ENCODE assay signal across 15 cellular contexts in the genomic region with DNA sequence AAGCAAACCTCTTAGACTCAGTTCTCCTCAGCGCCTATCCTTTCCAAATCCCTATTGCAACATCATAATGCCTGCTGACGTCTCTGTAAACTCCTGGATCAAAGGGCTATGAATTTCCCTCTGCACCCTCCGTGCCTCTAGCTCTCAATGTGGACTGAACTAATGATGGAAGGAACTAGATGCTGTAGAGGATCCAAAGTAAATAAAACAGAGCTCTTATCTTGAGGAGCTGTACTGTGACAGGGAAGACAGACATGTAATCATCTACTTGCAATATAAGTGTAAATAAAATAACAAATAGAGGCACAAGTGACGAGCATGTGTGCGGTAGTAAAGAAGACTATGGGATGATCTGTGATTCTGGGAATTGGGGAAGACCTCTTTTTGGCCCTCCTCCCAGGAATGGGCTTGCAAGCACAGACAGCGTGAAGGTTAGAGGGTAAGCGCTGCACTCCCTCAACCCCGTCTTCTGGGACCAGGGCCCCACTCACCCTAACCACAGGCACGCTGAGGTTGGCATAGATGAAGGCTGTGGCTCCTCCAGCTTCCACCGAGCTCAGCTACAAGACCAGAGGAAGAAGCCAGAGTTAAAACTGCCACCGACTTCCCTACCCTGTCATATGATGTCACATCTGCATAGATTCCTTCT. TPM values are rescaled to one million over a fixed set of nuclear protein-coding genes. Genes with fewer than 3 reads are reported as not detected.
DNase-seq lines count a peak whose midpoint lies in the region; ATAC-seq, FAIRE-seq and TF ChIP-seq lines count a peak whose summit lies in the region.
"Had no signal": no experiment of that assay in that cellular context is flagged by ENCODE, and none has a peak within 500 bp of the region (broad histone marks: within the 10 kb centered on the region; RNA-seq: fewer than 3 reads in every experiment).

No MANE protein-coding gene starts in this region.

- H3K4me3 Mint-ChIP-seq in Calu3 (ENCODE audit: low read depth, unreplicated experiment), result no peak overlapping the region
- H3K4me3 Mint-ChIP-seq: CD4-positive, CD25-positive, alpha-beta regulatory T cell; natural killer cell treated with Interleukin-12 subunit alpha and Interleukin-12 subunit beta and Interleukin-15 and Interleukin-18, amount 100 ng/mL, for 72 hours; T-helper 1 cell treated with Interleukin-12 subunit alpha and Interleukin-12 subunit beta and Interleukin-4 antibody, amounts not matched to agents 30 μg/mL and 1 μg/mL, for 36 hours had no signal

- CTCF ChIA-PET in GM10248 (lab: Yijun Ruan, JAX), result interaction anchor here (0.9 to 2.4 kb wide), 6 partner anchors 10 to 180 kb away, joined by 3 to 11 read pairs (median 4); no protein-coding TSS in a partner anchor
- CTCF ChIA-PET in Calu3 (lab: Charles Lee), result no interaction called here

- ATAC-seq in GM18867 (IDR thresholded peaks at IDR 0.05; ENCODE audit: unreplicated experiment), result no peak
- ATAC-seq: body of pancreas had no signal

- no peaks in the 10 kb centered on the region for H3K9me3 Mint-ChIP-seq in Calu3 (ENCODE audit: low read depth, unreplicated experiment)
- H3K9me3 Mint-ChIP-seq: CD4-positive, CD25-positive, alpha-beta regulatory T cell; natural killer cell treated with Interleukin-12 subunit alpha and Interleukin-12 subunit beta and Interleukin-15 and Interleukin-18, amount 100 ng/mL, for 72 hours; T-helper 1 cell treated with Interleukin-12 subunit alpha and Interleukin-12 subunit beta and Interleukin-4 antibody, amounts not matched to agents 30 μg/mL and 1 μg/mL, for 36 hours had no signal

- intact Hi-C loops in Calu3 (cut with micrococcal nuclease; ENCODE audit: unreplicated experiment), result no loop called here

- H3K4me3 ChIP-seq in fibroblast of villous mesenchyme (ENCODE audit: low read depth, low read length), result no peak overlapping the region
- H3K4me3 ChIP-seq: body of pancreas, skin epidermis had no signal

- no peaks in the 10 kb centered on the region for H3K36me3 Mint-ChIP-seq in Calu3 (ENCODE audit: insufficient read depth, unreplicated experiment)
- H3K36me3 Mint-ChIP-seq: CD4-positive, CD25-positive, alpha-beta regulatory T cell; natural killer cell treated with Interleukin-12 subunit alpha and Interleukin-12 subunit beta and Interleukin-15 and Interleukin-18, amount 100 ng/mL, for 72 hours had no signal

- POLR2A ChIA-PET in GM10248 (lab: Yijun Ruan, JAX), result no interaction called here

- H3K27ac Mint-ChIP-seq in Calu3 (ENCODE audit: unreplicated experiment), result no peak overlapping the region
- H3K27ac Mint-ChIP-seq: CD4-positive, CD25-positive, alpha-beta regulatory T cell; natural killer cell treated with Interleukin-12 subunit alpha and Interleukin-12 subunit beta and Interleukin-15 and Interleukin-18, amount 100 ng/mL, for 72 hours; T-helper 1 cell treated with Interleukin-12 subunit alpha and Interleukin-12 subunit beta and Interleukin-4 antibody, amounts not matched to agents 30 μg/mL and 1 μg/mL, for 36 hours had no signal

- peak; percentile 20 for DNase-seq in stimulated activated CD4-positive, alpha-beta T cell treated with anti-CD3 and anti-CD28 coated beads, Interleukin-1b, Interleukin-23, amount 100 ng/mL, for 48 hours
- no peak for DNase-seq in stimulated activated CD4-positive, alpha-beta T cell treated with anti-CD3 and anti-CD28 coated beads, Interleukin-4, amount 100 ng/mL, for 1 hour
- DNase-seq in SKM-1 treated with dmso at 0.1 percent for 144 hours (lab: John Stamatoyannopoulos, UW; ENCODE audit: unreplicated experiment) (peak; percentile 45), fibroblast of villous mesenchyme (ENCODE audit: low read depth) (peak; percentile 93), urothelium cell line (ENCODE audit: low spot score) (peak; percentile 60), GM10248 (ENCODE audit: extremely low spot score) (no peak), Calu3 (no peak)
- DNase-seq: body of pancreas, kidney, NCI-H1930 had no signal

- peaks cover 92% of the 10 kb centered on the region for H3K27me3 Mint-ChIP-seq in Calu3 (ENCODE audit: unreplicated experiment)

- TF ChIP-seq CTCF in fibroblast of villous mesenchyme (IDR thresholded peaks at IDR 0.05; ENCODE audit: insufficient read depth, low read depth, low read length), result no peak
- no peak for TF ChIP-seq CTCF in GM10248 (IDR thresholded peaks at IDR 0.05; ENCODE audit: control extremely low read depth, extremely low read depth, low read depth, missing control alignments)
- no peak for TF ChIP-seq CTCF in Calu3 (IDR thresholded peaks at IDR 0.05; ENCODE audit: unreplicated experiment)

- H3K4me1 Mint-ChIP-seq in Calu3 (ENCODE audit: low read depth, unreplicated experiment), result no peaks in the 10 kb centered on the region

- no peak for FAIRE-seq in urothelium cell line (lab: Jason Lieb, UNC)
- FAIRE-seq: kidney had no signal

- BruUV-seq in Calu3 (replicated peaks; lab: Mats Ljungman, UMichigan), result no TSS peak

RNA-seq across cellular contexts. Expression of a gene that starts 42.2 kb away (rescaled TPM):
- total RNA-seq in fibroblast of villous mesenchyme, result 2.6 and 11.9 TPM in 2 replicates
- not detected in 2 replicates for total RNA-seq in Calu3 (2022)
- total RNA-seq: body of pancreas; CD4-positive, CD25-positive, alpha-beta regulatory T cell; natural killer cell treated with Interleukin-12 subunit alpha and Interleukin-12 subunit beta and Interleukin-15 and Interleukin-18, amount 100 ng/mL, for 72 hours had no signal

Comparison
In these comparisons a context has a peak if more than half of its experiments do, and no peak if none do; other contexts are left out.
1. DNase-seq: peak in stimulated activated CD4-positive, alpha-beta T cell treated with anti-CD3 and anti-CD28 coated beads, Interleukin-1b, Interleukin-23, amount 100 ng/mL, for 48 hours (single experiment), SKM-1 treated with dmso at 0.1 percent for 144 hours (single experiment), fibroblast of villous mesenchyme (single experiment) and urothelium cell line (single experiment); none in stimulated activated CD4-positive, alpha-beta T cell treated with anti-CD3 and anti-CD28 coated beads, Interleukin-4, amount 100 ng/mL, for 1 hour (single experiment), GM10248 (single experiment) and Calu3 (single experiment).